Comparison of ENCODE assay signal across 18 cellular contexts in genomic region chr13:46521486-46521885, GRCh38.
"Had no signal": no experiment of that assay in that cellular context is flagged by ENCODE, and none has a peak within 500 bp of the region (broad histone marks: within the 10 kb centered on the region; RNA-seq: fewer than 3 reads in every experiment).

No MANE protein-coding gene starts in this region.

- H3K4me3 ChIP-seq: MG63, SJSA1, SK-N-MC had no signal

- DNase-seq: IMR-90, KBM-7, NCI-H1092, NCI-H1105 treated with DMSO at 0.1 percent for 48 hours, NCI-H1417 treated with DMSO at 0.1 percent for 48 hours, NCI-H146, NCI-H1930, NCI-H2081, NCI-H2107, NCI-H2227 treated with DMSO at 0.1 percent for 48 hours, NCI-H526 treated with DMSO at 0.1 percent for 48 hours, NCI-H748 treated with DMSO at 0.1 percent for 48 hours, Right ventricle myocardium superior, RPMI8226, SIG-M5 had no signal
